Comparison of ENCODE assay signal across 1 cellular context in genomic region chr6:7697432-7697819, GRCh38.
TF ChIP-seq lines count a peak whose summit lies in the region.

No MANE protein-coding gene starts in this region.

TF ChIP-seq in HCT116, 20 proteins besides CTCF, POLR2A, EP300 and RAD21 (continued from another document):
- TF ChIP-seq ZBTB33 (IDR thresholded peaks at IDR 0.05; ENCODE audit: extremely low read depth, insufficient replicate concordance, low read length) (no peak), YY1 (IDR thresholded peaks at IDR 0.05; ENCODE audit: extremely low read depth, insufficient replicate concordance, low read depth, low read length) (no peak), FOSL1 (IDR thresholded peaks at IDR 0.05; ENCODE audit: low read depth) (no peak), CEBPB (IDR thresholded peaks at IDR 0.05; ENCODE audit: low read depth) (no peak), MAX (IDR thresholded peaks at IDR 0.05) (no peak), ELF1 (IDR thresholded peaks at IDR 0.05; ENCODE audit: borderline replicate concordance, low read depth) (no peak), ZFX (IDR thresholded peaks at IDR 0.05) (no peak), SRF (IDR thresholded peaks at IDR 0.05; ENCODE audit: low read depth) (no peak), CBX3 (IDR thresholded peaks at IDR 0.05; ENCODE audit: low read depth) (no peak), ATF3 (IDR thresholded peaks at IDR 0.05) (no peak)
TF ChIP-seq in HCT116: peak in this region for 0.
